In genomic region chr1:47999097-47999496, GRCh38 we compare ENCODE assay signal across 30 cellular contexts. TPM values are rescaled to one million over a fixed set of nuclear protein-coding genes. Genes with fewer than 3 reads are reported as not detected.
"Had no signal": no experiment of that assay in that cellular context is flagged by ENCODE, and none has a peak within 500 bp of the region (broad histone marks: within the 10 kb centered on the region; RNA-seq: fewer than 3 reads in every experiment).

No MANE protein-coding gene starts in this region.

- H3K27ac Mint-ChIP-seq: activated CD4-positive, alpha-beta memory T cell treated with anti-CD3 and anti-CD28 coated beads, Interleukin-2, amount 10 ng/mL, durations not matched to agents 7 days and 5 days; activated CD4-positive, alpha-beta T cell treated with anti-CD3 and anti-CD28 coated beads for 36 hours; activated CD4-positive, alpha-beta T cell treated with anti-CD3 and anti-CD28 coated beads, Interleukin-2, amount 10 ng/mL, durations not matched to agents 24 days and 14 days; activated naive CD8-positive, alpha-beta T cell; activated T-helper 17 cell treated with anti-CD3 and anti-CD28 coated beads, Interleukin-2, amount 50 U/mL, for 72 hours; effector memory CD8-positive, alpha-beta T cell; T-helper 17 cell; T-helper 2 cell treated with Interferon-gamma antibody and Interleukin-4, amounts not matched to agents 5 μg/mL and 100 μg/mL, for 36 hours had no signal

- H3K36me3 Mint-ChIP-seq: activated naive CD8-positive, alpha-beta T cell had no signal

- DNase-seq: activated CD4-positive, alpha-beta memory T cell treated with anti-CD3 and anti-CD28 coated beads, Interleukin-2, amount 10 ng/mL, durations not matched to agents 7 days and 5 days; activated CD4-positive, alpha-beta T cell treated with anti-CD3 and anti-CD28 coated beads for 36 hours; activated CD4-positive, alpha-beta T cell treated with anti-CD3 and anti-CD28 coated beads, Interleukin-2, amount 10 ng/mL, durations not matched to agents 24 days and 14 days; activated CD4-positive, CD25-positive, alpha-beta regulatory T cell; activated CD4-positive, CD25-positive, alpha-beta regulatory T cell treated with anti-CD3 and anti-CD28 coated beads, Interleukin-2, amount 50 U/mL, for 72 hours; activated effector memory CD4-positive, alpha-beta T cell treated with Interleukin-2 at 50 U/mL for 16 hours; activated gamma-delta T cell treated with Interleukin-2 at 50 U/mL for 16 hours; activated naive CD4-positive, alpha-beta T cell treated with anti-CD3 and anti-CD28 coated beads, Interleukin-2, amount 50 U/mL, for 16 hours; activated naive CD4-positive, alpha-beta T cell treated with Interleukin-2 at 50 U/mL for 16 hours; activated T-cell treated with anti-CD3 and anti-CD28 coated beads, Interleukin-2, amount 50 U/mL, for 4 hours; amniotic stem cell; anterior cingulate cortex; brain microvascular endothelial cell; caudate nucleus; cerebellar nuclear complex; colonic mucosa; effector memory CD8-positive, alpha-beta T cell; esophagus squamous epithelium; foreskin melanocyte; T-helper 1 cell; T-helper 17 cell; T1000 had no signal

- H3K36me3 ChIP-seq: brain microvascular endothelial cell, colonic mucosa, esophagus squamous epithelium, gastroesophageal sphincter had no signal

- H3K9me3 Mint-ChIP-seq: activated CD4-positive, alpha-beta memory T cell treated with anti-CD3 and anti-CD28 coated beads, Interleukin-2, amount 10 ng/mL, durations not matched to agents 7 days and 5 days; activated CD4-positive, alpha-beta T cell treated with anti-CD3 and anti-CD28 coated beads, Interleukin-2, amount 10 ng/mL, durations not matched to agents 24 days and 14 days; activated T-cell treated with anti-CD3 and anti-CD28 coated beads, Interleukin-2, amount 50 U/mL, for 4 hours; activated T-helper 17 cell treated with anti-CD3 and anti-CD28 coated beads, Interleukin-2, amount 50 U/mL, for 72 hours; effector memory CD8-positive, alpha-beta T cell; T-helper 2 cell treated with Interferon-gamma antibody and Interleukin-4, amounts not matched to agents 5 μg/mL and 100 μg/mL, for 36 hours had no signal

- H3K9me3 ChIP-seq: colonic mucosa, esophagus squamous epithelium, gastroesophageal sphincter had no signal

- H3K27ac ChIP-seq: brain microvascular endothelial cell, colonic mucosa, epithelial cell of prostate, esophagus squamous epithelium, gastroesophageal sphincter had no signal

- H3K4me3 ChIP-seq: colonic mucosa, esophagus squamous epithelium, gastroesophageal sphincter had no signal

- H3K4me3 Mint-ChIP-seq: activated CD4-positive, alpha-beta memory T cell treated with anti-CD3 and anti-CD28 coated beads, Interleukin-2, amount 10 ng/mL, durations not matched to agents 7 days and 5 days; activated CD4-positive, alpha-beta T cell treated with anti-CD3 and anti-CD28 coated beads for 36 hours; activated CD4-positive, alpha-beta T cell treated with anti-CD3 and anti-CD28 coated beads, Interleukin-2, amount 10 ng/mL, durations not matched to agents 24 days and 14 days; activated naive CD8-positive, alpha-beta T cell; activated T-cell treated with anti-CD3 and anti-CD28 coated beads, Interleukin-2, amount 50 U/mL, for 4 hours; activated T-helper 17 cell treated with anti-CD3 and anti-CD28 coated beads, Interleukin-2, amount 50 U/mL, for 72 hours; effector memory CD8-positive, alpha-beta T cell; T-helper 2 cell treated with Interferon-gamma antibody and Interleukin-4, amounts not matched to agents 5 μg/mL and 100 μg/mL, for 36 hours had no signal

RNA-seq across cellular contexts. Expression of gene TRABD2B, which starts 1.9 kb away (rescaled TPM):
- total RNA-seq: activated CD4-positive, alpha-beta memory T cell treated with anti-CD3 and anti-CD28 coated beads, Interleukin-2, amount 10 ng/mL, durations not matched to agents 7 days and 5 days; activated CD4-positive, alpha-beta T cell treated with anti-CD3 and anti-CD28 coated beads for 36 hours; activated CD4-positive, alpha-beta T cell treated with anti-CD3 and anti-CD28 coated beads, Interleukin-2, amount 10 ng/mL, durations not matched to agents 24 days and 14 days; activated T-cell treated with anti-CD3 and anti-CD28 coated beads, Interleukin-2, amount 50 U/mL, for 4 hours; activated T-helper 17 cell treated with anti-CD3 and anti-CD28 coated beads, Interleukin-2, amount 50 U/mL, for 72 hours; endothelial cell of umbilical vein; fibroblast of villous mesenchyme; T-helper 17 cell had no signal
- polyA plus RNA-seq: endothelial cell of umbilical vein, fibroblast of lung had no signal
